ENCODE assay signal across 1 cellular context in genomic region chr7:461453-462172, GRCh38.
TF ChIP-seq lines count a peak whose summit lies in the region.

No MANE protein-coding gene starts in this region.

TF ChIP-seq in HepG2, 621 proteins besides CTCF, POLR2A, EP300 and RAD21 (continues in another document):
- TF ChIP-seq ZNF609 (CRISPR knock-in tag; IDR thresholded peaks at IDR 0.05; ENCODE audit: borderline replicate concordance), result peak; percentile 39; the same call in 1 of the 2 replicates
- no peak for TF ChIP-seq ZNF704 (CRISPR knock-in tag; IDR thresholded peaks at IDR 0.05; ENCODE audit: borderline replicate concordance)
- no peak for TF ChIP-seq NCOA5 (CRISPR knock-in tag; IDR thresholded peaks at IDR 0.05)
- peak; percentile 43; the same call in 1 of the 2 replicates for TF ChIP-seq HNF1B (CRISPR knock-in tag; IDR thresholded peaks at IDR 0.05)
- TF ChIP-seq SOX5 (CRISPR knock-in tag; IDR thresholded peaks at IDR 0.05; ENCODE audit: borderline replicate concordance), result peak; percentile 62; the same call in 1 of the 2 replicates
- TF ChIP-seq MED8 (CRISPR knock-in tag; IDR thresholded peaks at IDR 0.05; ENCODE audit: insufficient replicate concordance), result peak; percentile 52
- no peak for TF ChIP-seq GABPA (IDR thresholded peaks at IDR 0.05; ENCODE audit: low read depth, low read length)
- TF ChIP-seq GABPA (CRISPR knock-in tag; IDR thresholded peaks at IDR 0.05; ENCODE audit: low read depth), result peak; percentile 33; the same call in 1 of the 2 replicates
- TF ChIP-seq E2F5 (CRISPR knock-in tag; conservative IDR thresholded peaks at IDR 0.05), result no peak
- TF ChIP-seq HMGXB3 (CRISPR knock-in tag; IDR thresholded peaks at IDR 0.05; ENCODE audit: borderline replicate concordance), result no peak
- no peak for TF ChIP-seq TCF7L2 (IDR thresholded peaks at IDR 0.05; ENCODE audit: low read depth, low read length)
- peak; percentile 76 for TF ChIP-seq PHF21A (CRISPR knock-in tag; IDR thresholded peaks at IDR 0.05)
- TF ChIP-seq ZNF777 (CRISPR knock-in tag; IDR thresholded peaks at IDR 0.05), result no peak
- no peak for TF ChIP-seq TP53 (CRISPR knock-in tag; conservative IDR thresholded peaks at IDR 0.05)
- TF ChIP-seq ONECUT2 (CRISPR knock-in tag; IDR thresholded peaks at IDR 0.05), result no peak
- TF ChIP-seq ZNF274 (CRISPR knock-in tag; IDR thresholded peaks at IDR 0.05), result 0 out of 2 replicates have a peak, but pooled peaks have one; percentile 11
- TF ChIP-seq SOX13 (IDR thresholded peaks at IDR 0.05), result no peak
- peak in 1 of 2 experiments; percentile 31; a peak in 1 of 4 replicates for TF ChIP-seq SOX13 (CRISPR knock-in tag; conservative IDR thresholded peaks at IDR 0.05 in 1 of 2, IDR thresholded peaks at IDR 0.05 in 1 of 2)
- TF ChIP-seq TBX2 (CRISPR knock-in tag; IDR thresholded peaks at IDR 0.05; ENCODE audit: borderline replicate concordance), result peak; percentile 44; the same call in 1 of the 2 replicates
- no peak for TF ChIP-seq ZFP36 (IDR thresholded peaks at IDR 0.05; ENCODE audit: borderline replicate concordance, low read depth, low read length, partially characterized antibody)
- TF ChIP-seq SOX6 (IDR thresholded peaks at IDR 0.05), result no peak
- TF ChIP-seq SOX6 (CRISPR knock-in tag; IDR thresholded peaks at IDR 0.05), result peak; percentile 57
- no peak for TF ChIP-seq TOE1 (CRISPR knock-in tag; IDR thresholded peaks at IDR 0.05)
- no peak for TF ChIP-seq SIX4 (CRISPR knock-in tag; IDR thresholded peaks at IDR 0.05)
- peak; percentile 70 for TF ChIP-seq UBTF (CRISPR knock-in tag; IDR thresholded peaks at IDR 0.05)
- TF ChIP-seq ZC3H13 (CRISPR knock-in tag; IDR thresholded peaks at IDR 0.05), result peak; percentile 67; the same call in 1 of the 2 replicates
- no peak for TF ChIP-seq KDM1A (CRISPR knock-in tag; IDR thresholded peaks at IDR 0.05)
- no peak for TF ChIP-seq PRDM15 (CRISPR knock-in tag; IDR thresholded peaks at IDR 0.05)
- TF ChIP-seq FOSL2 (CRISPR knock-in tag; IDR thresholded peaks at IDR 0.05), result peak; percentile 19; the same call in 1 of the 2 replicates
- TF ChIP-seq ZBTB20 (CRISPR knock-in tag; IDR thresholded peaks at IDR 0.05; ENCODE audit: borderline replicate concordance, low read depth), result no peak
- TF ChIP-seq ZNF30 (CRISPR knock-in tag; IDR thresholded peaks at IDR 0.05), result no peak
- peak; percentile 79 for TF ChIP-seq SKIL (CRISPR knock-in tag; IDR thresholded peaks at IDR 0.05; ENCODE audit: borderline replicate concordance)
- no peak for TF ChIP-seq RFXAP (CRISPR knock-in tag; IDR thresholded peaks at IDR 0.05; ENCODE audit: borderline replicate concordance)
- TF ChIP-seq IRF2 (CRISPR knock-in tag; IDR thresholded peaks at IDR 0.05), result no peak
- 0 out of 2 replicates have a peak, but pooled peaks have one; percentile 27 for TF ChIP-seq BRD4 (CRISPR knock-in tag; IDR thresholded peaks at IDR 0.05)
